In genomic region chr2:128314026-128314347, GRCh38 we compare ENCODE assay signal across 13 cellular contexts. TPM values are rescaled to one million over a fixed set of nuclear protein-coding genes. Genes with fewer than 3 reads are reported as not detected.
A peak's percentile ranks its signal among the peaks of the same experiment; 100 is the strongest.
DNase-seq lines count a peak whose midpoint lies in the region; ATAC-seq and TF ChIP-seq lines count a peak whose summit lies in the region.
"Had no signal": no experiment of that assay in that cellular context is flagged by ENCODE, and none has a peak within 500 bp of the region (broad histone marks: within the 10 kb centered on the region; RNA-seq: fewer than 3 reads in every experiment).

No MANE protein-coding gene starts in this region.

- H3K4me3 Mint-ChIP-seq in central memory CD8-positive, alpha-beta T cell = peak overlapping the region; percentile 6
- no peak overlapping the region for H3K4me3 Mint-ChIP-seq in stimulated activated effector memory CD8-positive, alpha-beta T cell treated with anti-CD3 and anti-CD28 coated beads, Interleukin-12 subunit alpha, Interleukin-12 subunit beta, amount 100 ng/mL, for 72 hours
- H3K4me3 Mint-ChIP-seq in GM23338 = no peak overlapping the region

- DNase-seq in right atrium auricular region (ENCODE audit: low spot score) = peak; percentile 52
- no peak for DNase-seq in left cardiac atrium
- DNase-seq in H7 = peak; percentile 28
- DNase-seq in central memory CD8-positive, alpha-beta T cell (ENCODE audit: low spot score in 2 of 2) = peak in 1 of 2 donors; percentile 7
- peak; percentile 1 to 41 for DNase-seq in stimulated activated effector memory CD8-positive, alpha-beta T cell treated with anti-CD3 and anti-CD28 coated beads, Interleukin-12 subunit alpha, Interleukin-12 subunit beta, amount 100 ng/mL, for 72 hours (ENCODE audit: low spot score in 2 of 2)
- DNase-seq in GM23338 (ENCODE audit: low spot score) = no peak
- no peak for DNase-seq in DMS79 treated with DMSO at 0.1 percent for 48 hours (lab: John Stamatoyannopoulos, UW)
- DNase-seq: amniotic stem cell, erythroblast, occipital lobe, small intestine had no signal

- H3K9me2 ChIP-seq in GM23338 (ENCODE audit: insufficient read depth) = no peaks in the 10 kb centered on the region

- no peak for ATAC-seq in left cardiac atrium
- ATAC-seq in central memory CD8-positive, alpha-beta T cell (replicated peaks; ENCODE audit: extremely low read depth, poor library complexity, severe bottlenecking) = no peak
- no peak for ATAC-seq in stimulated activated effector memory CD8-positive, alpha-beta T cell treated with anti-CD3 and anti-CD28 coated beads, Interleukin-12 subunit alpha, Interleukin-12 subunit beta, amount 100 ng/mL, for 72 hours
- no peak for ATAC-seq in GM23338
- ATAC-seq in GM18861 (IDR thresholded peaks at IDR 0.05; ENCODE audit: unreplicated experiment) = no peak

- no peak overlapping the region for H2AFZ ChIP-seq in GM23338

- TF ChIP-seq CTCF in right atrium auricular region (IDR thresholded peaks at IDR 0.05) (no peak), GM23338 (conservative IDR thresholded peaks at IDR 0.05; ENCODE audit: low read depth in 2 of 2) (no peak)

- H3K4me1 ChIP-seq in right atrium auricular region (peaks cover 0 to 46% of the 10 kb centered on the region in 2 donors), GM23338 (ENCODE audit: insufficient read depth) (peaks cover 24% of the 10 kb centered on the region)

- H3K4me1 Mint-ChIP-seq in central memory CD8-positive, alpha-beta T cell = peaks cover 55% of the 10 kb centered on the region
- peaks cover 72% of the 10 kb centered on the region for H3K4me1 Mint-ChIP-seq in stimulated activated effector memory CD8-positive, alpha-beta T cell treated with anti-CD3 and anti-CD28 coated beads, Interleukin-12 subunit alpha, Interleukin-12 subunit beta, amount 100 ng/mL, for 72 hours
- H3K4me1 Mint-ChIP-seq in GM23338 = peaks cover 42% of the 10 kb centered on the region

- H3K79me2 ChIP-seq in GM23338 (replicated peaks; ENCODE audit: insufficient read depth) = peaks cover 90% of the 10 kb centered on the region

- no peak overlapping the region for H3K27ac ChIP-seq in right atrium auricular region
- H3K27ac ChIP-seq in GM23338 (ENCODE audit: low read depth) = no peak overlapping the region
- H3K27ac ChIP-seq: SJCRH30 had no signal

- H3F3A ChIP-seq in GM23338 (replicated peaks; ENCODE audit: low read depth) = no peaks in the 10 kb centered on the region

- no peak overlapping the region for H3K27ac Mint-ChIP-seq in central memory CD8-positive, alpha-beta T cell (ENCODE audit: low read depth)
- no peak overlapping the region for H3K27ac Mint-ChIP-seq in stimulated activated effector memory CD8-positive, alpha-beta T cell treated with anti-CD3 and anti-CD28 coated beads, Interleukin-12 subunit alpha, Interleukin-12 subunit beta, amount 100 ng/mL, for 72 hours
- H3K27ac Mint-ChIP-seq in GM23338 = no peak overlapping the region

- H3K36me3 ChIP-seq in right atrium auricular region (no peaks in the 10 kb centered on the region), H7 (replicated peaks; ENCODE audit: control insufficient read depth, insufficient read depth, low read length) (peaks cover 2% of the 10 kb centered on the region), GM23338 (ENCODE audit: insufficient read depth) (no peaks in the 10 kb centered on the region)
- H3K36me3 ChIP-seq: SJCRH30 had no signal

- no peaks in the 10 kb centered on the region for H3K27me3 ChIP-seq in right atrium auricular region
- H3K27me3 ChIP-seq in H7 (ENCODE audit: control insufficient read depth, insufficient read depth, low read length) = peaks cover 5% of the 10 kb centered on the region
- no peaks in the 10 kb centered on the region for H3K27me3 ChIP-seq in GM23338 (ENCODE audit: insufficient read depth)
- H3K27me3 ChIP-seq: SJCRH30 had no signal

- H3K4me2 ChIP-seq in GM23338 = no peak overlapping the region

- no peaks in the 10 kb centered on the region for H3K9me3 Mint-ChIP-seq in central memory CD8-positive, alpha-beta T cell
- H3K9me3 Mint-ChIP-seq in stimulated activated effector memory CD8-positive, alpha-beta T cell treated with anti-CD3 and anti-CD28 coated beads, Interleukin-12 subunit alpha, Interleukin-12 subunit beta, amount 100 ng/mL, for 72 hours = no peaks in the 10 kb centered on the region
- no peaks in the 10 kb centered on the region for H3K9me3 Mint-ChIP-seq in GM23338

- intact Hi-C loops in left cardiac atrium (cut with DNase I) = loop anchor here in 1 of 2 donors (10.0 kb wide), 1 partner anchor 139 kb away; no protein-coding TSS in a partner anchor

- no peaks in the 10 kb centered on the region for H3K9me3 ChIP-seq in right atrium auricular region
- H3K9me3 ChIP-seq: SJCRH30 had no signal

- H4K20me1 ChIP-seq in GM23338 (replicated peaks; ENCODE audit: insufficient read depth) = peaks cover 77% of the 10 kb centered on the region

- peaks cover 4% of the 10 kb centered on the region for H3K36me3 Mint-ChIP-seq in central memory CD8-positive, alpha-beta T cell (ENCODE audit: insufficient read depth)
- H3K36me3 Mint-ChIP-seq in stimulated activated effector memory CD8-positive, alpha-beta T cell treated with anti-CD3 and anti-CD28 coated beads, Interleukin-12 subunit alpha, Interleukin-12 subunit beta, amount 100 ng/mL, for 72 hours = no peaks in the 10 kb centered on the region
- H3K36me3 Mint-ChIP-seq in GM23338 (ENCODE audit: low read depth) = peaks cover 17% of the 10 kb centered on the region

- no peaks in the 10 kb centered on the region for H3K27me3 Mint-ChIP-seq in central memory CD8-positive, alpha-beta T cell
- peaks cover 11% of the 10 kb centered on the region for H3K27me3 Mint-ChIP-seq in GM23338 (ENCODE audit: insufficient read depth, low read depth, poor library complexity)

- H3K4me3 ChIP-seq in right atrium auricular region (no peak overlapping the region), H7 (ENCODE audit: insufficient read depth, low read depth, low read length) (no peak overlapping the region), GM23338 (no peak overlapping the region)
- H3K4me3 ChIP-seq: SJCRH30 had no signal

TF ChIP-seq in GM23338, 12 proteins besides CTCF, POLR2A, EP300 and RAD21:
- no peak for TF ChIP-seq CREB1 (CRISPR knock-in tag; IDR thresholded peaks at IDR 0.05; ENCODE audit: low read depth)
- no peak for TF ChIP-seq ZNF331 (CRISPR knock-in tag; IDR thresholded peaks at IDR 0.05; ENCODE audit: low read depth)
- TF ChIP-seq EZH2 (IDR thresholded peaks at IDR 0.05; ENCODE audit: low read depth, unreplicated experiment) = no peak
- TF ChIP-seq POLR2AphosphoS5 (IDR thresholded peaks at IDR 0.05; ENCODE audit: low read depth) = no peak
- no peak for TF ChIP-seq ETS1 (IDR thresholded peaks at IDR 0.05)
TF ChIP-seq in GM23338: peak in this region for 0.

RNA-seq across cellular contexts. Expression of gene HS6ST1, which starts 4.7 kb away (rescaled TPM):
- total RNA-seq in right atrium auricular region (10 to 100 TPM; 19.0 to 25.8 TPM), left cardiac atrium (10 to 100 TPM; 14.3 to 19.3 TPM)
- 76.3 and 102 TPM in 2 replicates for total RNA-seq in H7 (2014; rRNA removed; shearing (Covaris generic))
- 76.4 and 106 TPM in 2 replicates for total RNA-seq in GM23338 (2014; rRNA removed; shearing (Covaris generic))
- polyA plus RNA-seq in GM23338 (2016; fragmentation: Nextera tagmentation; extraction: Ambion mirVana) = 21.1 and 22.5 TPM in 2 replicates

Comparison
In these comparisons a context has a peak if more than half of its experiments do, and no peak if none do; other contexts are left out.
1. DNase-seq: peak in right atrium auricular region (single experiment), H7 (single experiment) and stimulated activated effector memory CD8-positive, alpha-beta T cell treated with anti-CD3 and anti-CD28 coated beads, Interleukin-12 subunit alpha, Interleukin-12 subunit beta, amount 100 ng/mL, for 72 hours (2 of 2); none in left cardiac atrium (single experiment), GM23338 (single experiment) and DMS79 treated with DMSO at 0.1 percent for 48 hours (single experiment).